ENCODE assay signal across 26 cellular contexts in the genomic region with DNA sequence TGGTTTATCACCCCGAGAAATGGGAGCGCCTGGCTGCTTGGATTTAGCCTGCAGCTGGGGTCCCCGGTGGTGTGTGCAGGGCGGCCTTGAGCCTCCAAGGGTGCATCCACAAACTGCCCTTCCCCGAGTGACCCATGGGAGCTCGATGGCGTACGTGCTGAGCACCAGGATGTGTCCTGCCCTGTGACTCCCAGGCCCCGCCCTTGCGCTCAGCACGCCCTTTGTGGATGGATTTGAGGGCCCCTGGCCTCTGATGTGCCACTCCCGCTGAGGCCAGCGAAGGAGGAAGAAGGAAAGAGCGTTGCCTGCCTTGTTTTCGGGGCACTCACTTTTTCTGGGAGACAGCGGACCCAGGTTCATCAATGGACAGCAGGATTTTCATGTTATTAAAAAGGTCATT. TPM values are rescaled to one million over a fixed set of nuclear protein-coding genes. Genes with fewer than 3 reads are reported as not detected.
DNase-seq lines count a peak whose midpoint lies in the region; ATAC-seq and TF ChIP-seq lines count a peak whose summit lies in the region.
"Had no signal": no experiment of that assay in that cellular context is flagged by ENCODE, and none has a peak within 500 bp of the region (broad histone marks: within the 10 kb centered on the region; RNA-seq: fewer than 3 reads in every experiment).

No MANE protein-coding gene starts in this region.

- H3K27me3 ChIP-seq in BLaER1 treated with 17β-estradiol and CSF1 and Interleukin-3, amounts not matched to agents 10 nM and 100 nM = peaks cover 0 to 25% (median 0%) of the 10 kb centered on the region in 11 experiments; a peak in 7 of 22 replicates
- no peaks in the 10 kb centered on the region; the same call in 1 of the 2 replicates for H3K27me3 ChIP-seq in H7 (ENCODE audit: control insufficient read depth, insufficient read depth, low read length)

- H4K20me1 ChIP-seq in BLaER1 treated with 17β-estradiol and CSF1 and Interleukin-3, amounts not matched to agents 10 nM and 100 nM = no peaks in the 10 kb centered on the region; a peak in 1 of 22 replicates

- peaks cover 25 to 95% (median 84%) of the 10 kb centered on the region in 10 experiments for H3K4me1 ChIP-seq in BLaER1 treated with 17β-estradiol and CSF1 and Interleukin-3, amounts not matched to agents 10 nM and 100 nM

- no peaks in the 10 kb centered on the region for H3K9me3 Mint-ChIP-seq in activated CD8-positive, alpha-beta memory T cell treated with anti-CD3 and anti-CD28 coated beads, Interleukin-2, amount 10 ng/mL, durations not matched to agents 7 days and 5 days (ENCODE audit: low read depth)
- no peaks in the 10 kb centered on the region for H3K9me3 Mint-ChIP-seq in CD14-positive monocyte
- H3K9me3 Mint-ChIP-seq: CD4-positive, alpha-beta memory T cell; dendritic cell treated with granulocyte-macrophage colony-stimulating factor and Interleukin-4, amounts not matched to agents 40 ng/mL and 50 ng/mL, for 4 days; natural killer cell treated with Interleukin-12 subunit alpha and Interleukin-12 subunit beta and Interleukin-15 and Interleukin-18, amount 100 ng/mL, for 72 hours had no signal

- H3K9ac ChIP-seq in BLaER1 treated with 17β-estradiol and CSF1 and Interleukin-3, amounts not matched to agents 10 nM and 100 nM = peak overlapping the region in 3 of 11 experiments; percentile 27 to 69 (median 41); a peak in 5 of 22 replicates

- CTCF ChIA-PET in activated CD8-positive, alpha-beta memory T cell treated with anti-CD3 and anti-CD28 coated beads, Interleukin-2, amount 10 ng/mL, durations not matched to agents 7 days and 5 days (lab: Charles Lee) = no interaction called here

- DNase-seq in H7 (peak; percentile 21), mucosa of gallbladder (ENCODE audit: low spot score) (peak; percentile 51), AG08396 (ENCODE audit: low spot score) (no peak), sciatic nerve (ENCODE audit: low spot score) (no peak), CD14-positive monocyte (ENCODE audit: low spot score) (no peak)
- peak; percentile 31 for DNase-seq in activated CD8-positive, alpha-beta memory T cell treated with anti-CD3 and anti-CD28 coated beads, Interleukin-2, amount 10 ng/mL, durations not matched to agents 7 days and 5 days
- DNase-seq: activated CD4-positive, alpha-beta T cell treated with anti-CD3 and anti-CD28 coated beads, Interleukin-2, amount 50 U/mL, for 48 hours; activated naive CD4-positive, alpha-beta T cell; amniotic stem cell; CD4-positive, alpha-beta memory T cell; HFFc6; KG1; NCI-H1694; NCI-H446 treated with DMSO at 0.1 percent for 48 hours; substantia nigra; WERI-Rb-1 had no signal

- H3K4me2 ChIP-seq in BLaER1 treated with 17β-estradiol and CSF1 and Interleukin-3, amounts not matched to agents 10 nM and 100 nM = peak overlapping the region in 9 of 11 experiments; percentile 75 to 94 (median 86); a peak in 18 of 22 replicates

- peak overlapping the region in 3 of 11 experiments; percentile 83 to 85 (median 85); a peak in 7 of 22 replicates for H3K27ac ChIP-seq in BLaER1 treated with 17β-estradiol and CSF1 and Interleukin-3, amounts not matched to agents 10 nM and 100 nM
- H3K27ac ChIP-seq: SK-N-MC, WERI-Rb-1 had no signal

- H3K4me3 Mint-ChIP-seq in activated CD8-positive, alpha-beta memory T cell treated with anti-CD3 and anti-CD28 coated beads, Interleukin-2, amount 10 ng/mL, durations not matched to agents 7 days and 5 days = no peak overlapping the region
- H3K4me3 Mint-ChIP-seq in CD14-positive monocyte = no peak overlapping the region
- H3K4me3 Mint-ChIP-seq: CD4-positive, alpha-beta memory T cell; dendritic cell treated with granulocyte-macrophage colony-stimulating factor and Interleukin-4, amounts not matched to agents 40 ng/mL and 50 ng/mL, for 4 days; HFFc6; natural killer cell treated with Interleukin-12 subunit alpha and Interleukin-12 subunit beta and Interleukin-15 and Interleukin-18, amount 100 ng/mL, for 72 hours had no signal

- H3K4me1 Mint-ChIP-seq in activated CD8-positive, alpha-beta memory T cell treated with anti-CD3 and anti-CD28 coated beads, Interleukin-2, amount 10 ng/mL, durations not matched to agents 7 days and 5 days = peaks cover 20% of the 10 kb centered on the region
- H3K4me1 Mint-ChIP-seq in CD14-positive monocyte = peaks cover 21% of the 10 kb centered on the region

- H3K27ac Mint-ChIP-seq in activated CD8-positive, alpha-beta memory T cell treated with anti-CD3 and anti-CD28 coated beads, Interleukin-2, amount 10 ng/mL, durations not matched to agents 7 days and 5 days = no peak overlapping the region
- H3K27ac Mint-ChIP-seq in CD14-positive monocyte = no peak overlapping the region
- H3K27ac Mint-ChIP-seq: CD4-positive, alpha-beta memory T cell; dendritic cell treated with granulocyte-macrophage colony-stimulating factor and Interleukin-4, amounts not matched to agents 40 ng/mL and 50 ng/mL, for 4 days; HFFc6; natural killer cell treated with Interleukin-12 subunit alpha and Interleukin-12 subunit beta and Interleukin-15 and Interleukin-18, amount 100 ng/mL, for 72 hours had no signal

- intact Hi-C loops in sciatic nerve (cut with DNase I) (no loop called here), CD14-positive monocyte (cut with micrococcal nuclease) (no loop called here)

- no peaks in the 10 kb centered on the region for H3K9me3 ChIP-seq in BLaER1 treated with 17β-estradiol and CSF1 and Interleukin-3, amounts not matched to agents 10 nM and 100 nM (replicated peaks in 1 of 11)

- H3K36me3 Mint-ChIP-seq in activated CD8-positive, alpha-beta memory T cell treated with anti-CD3 and anti-CD28 coated beads, Interleukin-2, amount 10 ng/mL, durations not matched to agents 7 days and 5 days = no peaks in the 10 kb centered on the region
- no peaks in the 10 kb centered on the region for H3K36me3 Mint-ChIP-seq in CD14-positive monocyte
- H3K36me3 Mint-ChIP-seq: CD4-positive, alpha-beta memory T cell; natural killer cell treated with Interleukin-12 subunit alpha and Interleukin-12 subunit beta and Interleukin-15 and Interleukin-18, amount 100 ng/mL, for 72 hours had no signal

- H3K4me3 ChIP-seq in BLaER1 treated with 17β-estradiol and CSF1 and Interleukin-3, amounts not matched to agents 10 nM and 100 nM = no peak overlapping the region
- no peak overlapping the region for H3K4me3 ChIP-seq in H7 (ENCODE audit: insufficient read depth, low read depth, low read length)
- H3K4me3 ChIP-seq: SK-N-MC had no signal

- H3K27me3 Mint-ChIP-seq in activated CD8-positive, alpha-beta memory T cell treated with anti-CD3 and anti-CD28 coated beads, Interleukin-2, amount 10 ng/mL, durations not matched to agents 7 days and 5 days = no peaks in the 10 kb centered on the region
- H3K27me3 Mint-ChIP-seq in CD14-positive monocyte (ENCODE audit: low read depth in 3 of 3) = peaks cover 0 to 4% (median 4%) of the 10 kb centered on the region in 3 donors

- H3K36me3 ChIP-seq in BLaER1 treated with 17β-estradiol and CSF1 and Interleukin-3, amounts not matched to agents 10 nM and 100 nM = no peaks in the 10 kb centered on the region
- no peaks in the 10 kb centered on the region for H3K36me3 ChIP-seq in H7 (replicated peaks; ENCODE audit: control insufficient read depth, insufficient read depth, low read length)
- H3K36me3 ChIP-seq: WERI-Rb-1 had no signal

- ATAC-seq in activated CD8-positive, alpha-beta memory T cell treated with anti-CD3 and anti-CD28 coated beads, Interleukin-2, amount 10 ng/mL, durations not matched to agents 7 days and 5 days = no peak
- no peak for ATAC-seq in sciatic nerve
- ATAC-seq: natural killer cell treated with Interleukin-12 subunit alpha and Interleukin-12 subunit beta and Interleukin-15 and Interleukin-18, amount 100 ng/mL, for 72 hours had no signal

- no peak for TF ChIP-seq CTCF in CD14-positive monocyte (IDR thresholded peaks at IDR 0.05)

RNA-seq across cellular contexts. Expression of gene TFF3, which starts 1.7 kb away (rescaled TPM):
- total RNA-seq in H7 (2014; rRNA removed; shearing (Covaris generic)) = 2.1 and 9.2 TPM in 2 replicates
- not detected for total RNA-seq in activated CD8-positive, alpha-beta memory T cell treated with anti-CD3 and anti-CD28 coated beads, Interleukin-2, amount 10 ng/mL, durations not matched to agents 7 days and 5 days
- total RNA-seq in mucosa of gallbladder (1,342 TPM), sciatic nerve (6.1 TPM)
- polyA plus RNA-seq in CD14-positive monocyte = not detected
- total RNA-seq: CD4-positive, alpha-beta memory T cell; HFFc6; HT1080; natural killer cell treated with Interleukin-12 subunit alpha and Interleukin-12 subunit beta and Interleukin-15 and Interleukin-18, amount 100 ng/mL, for 72 hours; T-helper 2 cell treated with Interferon-gamma antibody and Interleukin-4, amounts not matched to agents 100 ng/mL and 5 ng/mL, for 36 hours had no signal
- polyA plus RNA-seq: CD4-positive, alpha-beta memory T cell had no signal

RNA-seq across cellular contexts. Expression of gene TFF2, which starts 33.9 kb away (rescaled TPM):
- not detected in 2 replicates for total RNA-seq in H7 (2014; rRNA removed; shearing (Covaris generic))
- total RNA-seq in activated CD8-positive, alpha-beta memory T cell treated with anti-CD3 and anti-CD28 coated beads, Interleukin-2, amount 10 ng/mL, durations not matched to agents 7 days and 5 days = not detected
- total RNA-seq in mucosa of gallbladder (115 TPM), sciatic nerve (not detected)
- not detected for polyA plus RNA-seq in CD14-positive monocyte
- total RNA-seq: bronchial epithelial cell; CD4-positive, alpha-beta memory T cell; endothelial cell of umbilical vein; HFFc6; HT1080; mesenteric fat pad; natural killer cell treated with Interleukin-12 subunit alpha and Interleukin-12 subunit beta and Interleukin-15 and Interleukin-18, amount 100 ng/mL, for 72 hours; RPMI7951; T-helper 2 cell treated with Interferon-gamma antibody and Interleukin-4, amounts not matched to agents 100 ng/mL and 5 ng/mL, for 36 hours had no signal
- polyA plus RNA-seq: CD4-positive, alpha-beta memory T cell; endothelial cell of umbilical vein had no signal

RNA-seq across cellular contexts. Expression of gene TFF1, which starts 49.4 kb away (rescaled TPM):
- total RNA-seq in H7 (2014; rRNA removed; shearing (Covaris generic)) = 1.3 TPM in 1 of 2 replicates, not detected in the other
- not detected for total RNA-seq in activated CD8-positive, alpha-beta memory T cell treated with anti-CD3 and anti-CD28 coated beads, Interleukin-2, amount 10 ng/mL, durations not matched to agents 7 days and 5 days
- 241 TPM for total RNA-seq in mucosa of gallbladder
- total RNA-seq in sciatic nerve = not detected
- not detected for polyA plus RNA-seq in CD14-positive monocyte
- total RNA-seq: bronchial epithelial cell; CD4-positive, alpha-beta memory T cell; endothelial cell of umbilical vein; HFFc6; HT1080; mesenteric fat pad; natural killer cell treated with Interleukin-12 subunit alpha and Interleukin-12 subunit beta and Interleukin-15 and Interleukin-18, amount 100 ng/mL, for 72 hours; RPMI7951; T-helper 2 cell treated with Interferon-gamma antibody and Interleukin-4, amounts not matched to agents 100 ng/mL and 5 ng/mL, for 36 hours had no signal
- polyA plus RNA-seq: CD4-positive, alpha-beta memory T cell; endothelial cell of umbilical vein had no signal

Comparison
In these comparisons a context has a peak if more than half of its experiments do, and no peak if none do; other contexts are left out.
1. DNase-seq: peak in H7 (single experiment), activated CD8-positive, alpha-beta memory T cell treated with anti-CD3 and anti-CD28 coated beads, Interleukin-2, amount 10 ng/mL, durations not matched to agents 7 days and 5 days (single experiment) and mucosa of gallbladder (single experiment); none in AG08396 (single experiment), sciatic nerve (single experiment) and CD14-positive monocyte (single experiment).
2. RNA of gene TFF3, which starts 1.7 kb away (total RNA-seq): 1,342 TPM in mucosa of gallbladder (single experiment); 6.1 TPM in sciatic nerve (single experiment), 2.1 to 9.2 TPM in H7 and not detected in activated CD8-positive, alpha-beta memory T cell treated with anti-CD3 and anti-CD28 coated beads, Interleukin-2, amount 10 ng/mL, durations not matched to agents 7 days and 5 days; every median in the first group is over 100 times any median in the second.
3. RNA of gene TFF2, which starts 33.9 kb away (total RNA-seq): 115 TPM in mucosa of gallbladder (single experiment); not detected in H7, not detected in activated CD8-positive, alpha-beta memory T cell treated with anti-CD3 and anti-CD28 coated beads, Interleukin-2, amount 10 ng/mL, durations not matched to agents 7 days and 5 days and not detected in sciatic nerve (single experiment); every median in the first group is over 100 times any median in the second.
4. RNA of gene TFF1, which starts 49.4 kb away (total RNA-seq): 241 TPM in mucosa of gallbladder (single experiment); 1.3 TPM in H7, not detected in activated CD8-positive, alpha-beta memory T cell treated with anti-CD3 and anti-CD28 coated beads, Interleukin-2, amount 10 ng/mL, durations not matched to agents 7 days and 5 days and not detected in sciatic nerve (single experiment); every median in the first group is over 100 times any median in the second.